Comparison of ENCODE assay signal across 22 cellular contexts in the genomic region with DNA sequence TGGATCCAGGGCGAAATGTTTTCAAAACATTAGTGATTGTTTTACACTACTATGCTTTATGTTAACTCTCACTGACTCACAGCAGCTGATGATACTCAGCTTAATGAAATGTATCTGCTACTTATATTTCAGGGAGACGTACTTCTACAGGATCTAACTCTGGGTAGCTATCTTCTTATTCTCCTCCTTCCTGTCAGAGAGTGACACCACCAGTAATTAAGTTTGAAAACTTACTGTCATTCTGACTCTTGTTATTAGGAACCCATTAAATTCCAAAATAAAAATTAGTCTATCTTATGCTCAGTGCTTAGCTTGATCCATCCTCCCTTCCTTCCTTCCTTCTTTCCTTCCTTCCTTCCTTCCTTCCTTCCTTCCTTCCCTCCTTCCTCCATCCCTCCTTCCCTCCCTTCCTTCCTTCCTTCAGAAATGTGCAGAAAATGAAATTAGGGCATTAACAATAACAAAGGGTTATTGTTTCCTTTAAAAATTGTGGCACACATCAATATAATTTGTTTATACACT.
DNase-seq lines count a peak whose midpoint lies in the region; ATAC-seq, FAIRE-seq and TF ChIP-seq lines count a peak whose summit lies in the region.
"Had no signal": no experiment of that assay in that cellular context is flagged by ENCODE, and none has a peak within 500 bp of the region (broad histone marks: within the 10 kb centered on the region; RNA-seq: fewer than 3 reads in every experiment).

No MANE protein-coding gene starts in this region.

- intact Hi-C loops in pancreas (cut with DNase I), result no loop called here

- H3K4me1 ChIP-seq in HEK293 (ENCODE audit: control insufficient read depth, insufficient read depth, low read length) (peaks cover 15% of the 10 kb centered on the region), pancreas (peaks cover 7 to 18% (median 14%) of the 10 kb centered on the region in 3 donors)
- H3K4me1 ChIP-seq: BE2C; BLaER1 treated with 17β-estradiol and CSF1 and Interleukin-3, amounts not matched to agents 10 nM and 100 nM had no signal

- H3K27ac ChIP-seq in HEK293 (ENCODE audit: extremely low read depth, low read depth, low read length) (no peak overlapping the region), SK-N-MC (peak overlapping the region; percentile 100), pancreas (no peak overlapping the region)
- H3K27ac ChIP-seq: BLaER1 treated with 17β-estradiol and CSF1 and Interleukin-3, amounts not matched to agents 10 nM and 100 nM had no signal

- no peak for FAIRE-seq in pancreas (lab: Jason Lieb, UNC)
- FAIRE-seq: GM12878, GM19239 had no signal

- no peaks in the 10 kb centered on the region for H3K9me3 ChIP-seq in HEK293 (ENCODE audit: control insufficient read depth, insufficient read depth, low read depth, low read length)
- peaks cover 10% of the 10 kb centered on the region; the same call in 1 of the 2 replicates for H3K9me3 ChIP-seq in SK-N-MC (ENCODE audit: low read depth, low read length)
- no peaks in the 10 kb centered on the region for H3K9me3 ChIP-seq in pancreas
- H3K9me3 ChIP-seq: BE2C had no signal

- H3K9ac ChIP-seq in SK-N-MC (ENCODE audit: insufficient read length), result peak overlapping the region; percentile 92
- H3K9ac ChIP-seq: BLaER1 treated with 17β-estradiol and CSF1 and Interleukin-3, amounts not matched to agents 10 nM and 100 nM had no signal

- H3K4me3 ChIP-seq in HEK293 (ENCODE audit: low read depth, low read length), result no peak overlapping the region
- H3K4me3 ChIP-seq in SK-N-MC, result peak overlapping the region; percentile 71
- H3K4me3 ChIP-seq in pancreas, result no peak overlapping the region
- H3K4me3 ChIP-seq: BLaER1 treated with 17β-estradiol and CSF1 and Interleukin-3, amounts not matched to agents 10 nM and 100 nM; GM12878; GM23338 had no signal

- H3K36me3 ChIP-seq in HEK293 (ENCODE audit: control insufficient read depth in 2 of 2, insufficient read depth in 1 of 2, low read length in 2 of 2) (no peaks in the 10 kb centered on the region), SK-N-MC (ENCODE audit: insufficient read depth, low read length) (peaks cover 6% of the 10 kb centered on the region; the same call in 1 of the 2 replicates), pancreas (no peaks in the 10 kb centered on the region)
- H3K36me3 ChIP-seq: BE2C; BLaER1 treated with 17β-estradiol and CSF1 and Interleukin-3, amounts not matched to agents 10 nM and 100 nM had no signal

- ATAC-seq in HG03025 (IDR thresholded peaks at IDR 0.05; ENCODE audit: low FRiP score, unreplicated experiment), result no peak
- ATAC-seq in pancreas, result no peak
- no peak for ATAC-seq in GM21381 (IDR thresholded peaks at IDR 0.05; ENCODE audit: unreplicated experiment)
- ATAC-seq: GM12878, GM23338, HCT116 had no signal

- peak; percentile 94 for DNase-seq in SK-N-MC (ENCODE audit: low read depth, low spot score)
- peak; percentile 42 for DNase-seq in left kidney (ENCODE audit: low read depth, low spot score)
- no peak for DNase-seq in GM03348 (ENCODE audit: low spot score)
- no peak for DNase-seq in pancreas
- DNase-seq: ACHN; AML-193; BE2C; CD4-positive, alpha-beta T cell; CD8-positive, alpha-beta memory T cell; COR-L47; DMS153; DND-41; H9; HFFc6 had no signal

- POLR2A ChIA-PET in HEK293 (lab: Yijun Ruan, JAX), result no interaction called here

- 66 to 68% methylated on average over 2 of the region's 2 CpGs for WGBS in pancreas, 2 donors

- TF ChIP-seq CTCF in HEK293 (tag by site-specific recombination; IDR thresholded peaks at IDR 0.05) (no peak), pancreas (IDR thresholded peaks at IDR 0.05) (no peak)

- no peaks in the 10 kb centered on the region for H3K27me3 ChIP-seq in pancreas
- H3K27me3 ChIP-seq: BE2C; BLaER1 treated with 17β-estradiol and CSF1 and Interleukin-3, amounts not matched to agents 10 nM and 100 nM had no signal

- CTCF ChIA-PET in HEK293 (lab: Yijun Ruan, JAX), result interaction anchor here (0.6 kb wide), 1 partner anchor 834 kb away, joined by 3 read pairs; no protein-coding TSS in a partner anchor

TF ChIP-seq in HEK293, 187 proteins besides CTCF, POLR2A, EP300 and RAD21:
- peak; percentile 74 for TF ChIP-seq ZNF366 (tag by site-specific recombination; conservative IDR thresholded peaks at IDR 0.05)
- no peak for TF ChIP-seq ZBTB20 (tag by site-specific recombination; IDR thresholded peaks at IDR 0.05)
TF ChIP-seq in HEK293: peak in this region for 1.

Comparison
In these comparisons a context has a peak if more than half of its experiments do, and no peak if none do; other contexts are left out.
1. DNase-seq: peak in SK-N-MC (single experiment) and left kidney (single experiment); none in GM03348 (single experiment) and pancreas (0 of 6).